8 cellular contexts compared by ENCODE assay signal in the genomic region with DNA sequence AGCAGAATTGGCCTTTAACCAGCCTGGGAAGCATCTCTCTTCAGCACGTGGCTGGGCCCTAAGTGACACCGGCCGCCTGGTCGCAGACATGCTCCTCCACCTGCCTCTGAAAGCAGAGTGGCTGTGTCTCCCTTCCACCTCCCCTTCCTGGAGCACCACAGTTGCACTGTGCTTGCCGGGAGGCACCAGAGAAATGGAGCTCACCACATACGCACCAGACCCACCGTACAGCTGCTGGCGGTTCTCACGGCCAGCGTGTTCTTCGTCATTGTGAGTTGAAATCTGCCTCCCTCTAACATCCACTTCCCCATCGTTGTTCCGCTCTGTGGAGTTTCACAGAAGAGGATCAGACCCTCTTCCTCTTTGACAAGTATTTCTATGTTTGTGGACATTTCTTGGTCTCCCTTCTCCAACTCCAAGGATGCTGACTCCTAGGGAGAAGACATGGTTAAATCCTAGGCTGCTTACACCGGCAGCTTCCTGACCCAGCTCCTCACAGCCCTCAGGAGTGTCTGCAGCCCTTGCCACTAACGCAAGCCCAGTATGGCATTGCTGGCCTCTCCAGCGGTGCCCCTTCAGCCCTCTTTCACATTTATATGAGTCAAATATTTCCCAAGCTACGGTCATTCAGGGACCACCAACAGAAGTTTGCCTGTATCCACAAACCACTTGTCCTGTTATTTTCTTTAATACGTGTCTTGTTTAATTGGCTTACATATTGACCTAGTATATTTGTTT. TPM values are rescaled to one million over a fixed set of nuclear protein-coding genes. Genes with fewer than 3 reads are reported as not detected.
"Had no signal": no experiment of that assay in that cellular context is flagged by ENCODE, and none has a peak within 500 bp of the region (broad histone marks: within the 10 kb centered on the region; RNA-seq: fewer than 3 reads in every experiment).

No MANE protein-coding gene starts in this region.

- DNase-seq: cerebellar nuclear complex; effector CD8-positive, alpha-beta T cell; foreskin melanocyte; lower lobe of right lung; retina had no signal

- H3K9me3 ChIP-seq: lower lobe of right lung had no signal

- H3K4me1 ChIP-seq: lower lobe of right lung had no signal

- ATAC-seq: lower lobe of right lung had no signal

- H3K4me3 ChIP-seq: lower lobe of right lung had no signal

- H3K27ac ChIP-seq: lower lobe of right lung had no signal

- H3K36me3 ChIP-seq: lower lobe of right lung had no signal

RNA-seq across cellular contexts. Expression of gene KRT71, which starts 21.2 kb away (rescaled TPM):
- total RNA-seq: lower lobe of right lung, ureter had no signal
- polyA plus RNA-seq: esophagus, keratinocyte had no signal

RNA-seq across cellular contexts. Expression of gene KRT74, which starts 41.9 kb away (rescaled TPM):
- total RNA-seq: lower lobe of right lung had no signal

RNA-seq across cellular contexts. Expression of gene KRT6C, which starts 58.1 kb away (rescaled TPM):
- total RNA-seq: lower lobe of right lung had no signal
